Comparison of ENCODE assay signal across 22 cellular contexts in genomic region chr5:30105186-30105585, GRCh38.
DNase-seq lines count a peak whose midpoint lies in the region; ATAC-seq, FAIRE-seq and TF ChIP-seq lines count a peak whose summit lies in the region.
"Had no signal": no experiment of that assay in that cellular context is flagged by ENCODE, and none has a peak within 500 bp of the region (broad histone marks: within the 10 kb centered on the region; RNA-seq: fewer than 3 reads in every experiment).

No MANE protein-coding gene starts in this region.

- no peak overlapping the region for H3K27ac Mint-ChIP-seq in GM23338
- H3K27ac Mint-ChIP-seq in osteocyte (ENCODE audit: unreplicated experiment): peak overlapping the region; percentile 99
- H3K27ac Mint-ChIP-seq in activated naive CD8-positive, alpha-beta T cell treated with anti-CD3 and anti-CD28 coated beads, Interleukin-2, amount 50 U/mL, for 24 hours: no peak overlapping the region
- no peak overlapping the region for H3K27ac Mint-ChIP-seq in activated CD8-positive, alpha-beta memory T cell treated with anti-CD3 and anti-CD28 coated beads, Interleukin-2, amount 10 ng/mL, durations not matched to agents 7 days and 5 days
- H3K27ac Mint-ChIP-seq: B cell; CD4-positive, CD25-positive, alpha-beta regulatory T cell; CD8-positive, alpha-beta T cell; HFFc6 had no signal

- no peaks in the 10 kb centered on the region for H3K9me2 ChIP-seq in GM23338 (ENCODE audit: insufficient read depth)

- TF ChIP-seq EP300 in A549 (IDR thresholded peaks at IDR 0.05): no peak

- DNase-seq in A549 (ENCODE audit: low read depth in 1 of 2, low spot score in 1 of 2) (no peak), GM23338 (ENCODE audit: low spot score) (no peak), SK-N-MC (ENCODE audit: low read depth, low spot score) (no peak), osteocyte (ENCODE audit: extremely low spot score, unreplicated experiment) (no peak)
- no peak for DNase-seq in activated naive CD8-positive, alpha-beta T cell treated with anti-CD3 and anti-CD28 coated beads, Interleukin-2, amount 50 U/mL, for 24 hours
- no peak for DNase-seq in activated CD8-positive, alpha-beta memory T cell treated with anti-CD3 and anti-CD28 coated beads, Interleukin-2, amount 10 ng/mL, durations not matched to agents 7 days and 5 days
- DNase-seq: 8988T; Caco-2; CD4-positive, CD25-positive, alpha-beta regulatory T cell; CD8-positive, alpha-beta T cell; DMS153; DND-41; GOT3; HFFc6 had no signal

- H3F3A ChIP-seq in GM23338 (replicated peaks; ENCODE audit: low read depth): no peaks in the 10 kb centered on the region

- ATAC-seq in A549 (no peak), GM23338 (no peak), HG02798 (IDR thresholded peaks at IDR 0.05; ENCODE audit: poor library complexity, unreplicated experiment) (no peak)
- no peak for ATAC-seq in activated naive CD8-positive, alpha-beta T cell treated with anti-CD3 and anti-CD28 coated beads, Interleukin-2, amount 50 U/mL, for 24 hours
- no peak for ATAC-seq in activated CD8-positive, alpha-beta memory T cell treated with anti-CD3 and anti-CD28 coated beads, Interleukin-2, amount 10 ng/mL, durations not matched to agents 7 days and 5 days
- ATAC-seq: CD8-positive, alpha-beta T cell; GM12878 had no signal

- no peaks in the 10 kb centered on the region for H4K20me1 ChIP-seq in GM23338 (replicated peaks; ENCODE audit: insufficient read depth)
- H4K20me1 ChIP-seq: BLaER1 had no signal

- H3K27me3 ChIP-seq in GM23338 (ENCODE audit: insufficient read depth): no peaks in the 10 kb centered on the region
- H3K27me3 ChIP-seq: BLaER1 had no signal

- H3K4me3 Mint-ChIP-seq in GM23338 (no peak overlapping the region), osteocyte (ENCODE audit: unreplicated experiment) (no peak overlapping the region)
- no peak overlapping the region for H3K4me3 Mint-ChIP-seq in activated naive CD8-positive, alpha-beta T cell treated with anti-CD3 and anti-CD28 coated beads, Interleukin-2, amount 50 U/mL, for 24 hours
- H3K4me3 Mint-ChIP-seq in activated CD8-positive, alpha-beta memory T cell treated with anti-CD3 and anti-CD28 coated beads, Interleukin-2, amount 10 ng/mL, durations not matched to agents 7 days and 5 days: no peak overlapping the region
- H3K4me3 Mint-ChIP-seq: B cell; CD4-positive, CD25-positive, alpha-beta regulatory T cell; CD8-positive, alpha-beta T cell; HFFc6 had no signal

- no peak overlapping the region for H3K9ac ChIP-seq in SK-N-MC (ENCODE audit: insufficient read length)
- H3K9ac ChIP-seq: BLaER1 had no signal

- no peak for TF ChIP-seq POLR2A in A549 (IDR thresholded peaks at IDR 0.05; ENCODE audit: low read length)

- H3K4me2 ChIP-seq in A549 (no peak overlapping the region), GM23338 (no peak overlapping the region)
- H3K4me2 ChIP-seq: BLaER1 had no signal

- POLR2A ChIA-PET in A549 (lab: Yijun Ruan, JAX): no interaction called here

- peaks cover 23% of the 10 kb centered on the region for H3K4me1 ChIP-seq in A549
- peaks cover 6% of the 10 kb centered on the region for H3K4me1 ChIP-seq in GM23338 (ENCODE audit: insufficient read depth)
- H3K4me1 ChIP-seq: BLaER1, Caco-2 had no signal

- TF ChIP-seq CTCF in A549 (IDR thresholded peaks at IDR 0.05): no peak
- TF ChIP-seq CTCF in GM23338 (conservative IDR thresholded peaks at IDR 0.05; ENCODE audit: low read depth in 2 of 2): no peak
- TF ChIP-seq CTCF in osteocyte (IDR thresholded peaks at IDR 0.05): no peak

- H3K4me1 Mint-ChIP-seq in GM23338: peaks cover 6% of the 10 kb centered on the region
- peaks cover 59% of the 10 kb centered on the region for H3K4me1 Mint-ChIP-seq in osteocyte (ENCODE audit: unreplicated experiment)
- H3K4me1 Mint-ChIP-seq in activated naive CD8-positive, alpha-beta T cell treated with anti-CD3 and anti-CD28 coated beads, Interleukin-2, amount 50 U/mL, for 24 hours: no peaks in the 10 kb centered on the region
- no peaks in the 10 kb centered on the region for H3K4me1 Mint-ChIP-seq in activated CD8-positive, alpha-beta memory T cell treated with anti-CD3 and anti-CD28 coated beads, Interleukin-2, amount 10 ng/mL, durations not matched to agents 7 days and 5 days
- H3K4me1 Mint-ChIP-seq: B cell; CD4-positive, CD25-positive, alpha-beta regulatory T cell had no signal

- CTCF ChIA-PET in A549 (lab: Yijun Ruan, JAX): no interaction called here
- CTCF ChIA-PET in activated CD8-positive, alpha-beta memory T cell treated with anti-CD3 and anti-CD28 coated beads, Interleukin-2, amount 10 ng/mL, durations not matched to agents 7 days and 5 days (lab: Charles Lee): no interaction called here

- no peak for TF ChIP-seq RAD21 in A549 (conservative IDR thresholded peaks at IDR 0.05 in 1 of 2, IDR thresholded peaks at IDR 0.05 in 1 of 2)

- H2AFZ ChIP-seq in GM23338: peak overlapping the region; percentile 28; the same call in 1 of the 2 replicates

- H3K27ac ChIP-seq in A549 (no peak overlapping the region), GM23338 (ENCODE audit: low read depth) (no peak overlapping the region), SK-N-MC (peak overlapping the region; percentile 99)
- H3K27ac ChIP-seq: BLaER1, C4-2B had no signal

- H3K9me3 ChIP-seq in A549 (no peaks in the 10 kb centered on the region), SK-N-MC (ENCODE audit: low read depth, low read length) (no peaks in the 10 kb centered on the region)
- H3K9me3 ChIP-seq: BLaER1, Caco-2, HAP-1 had no signal

- H3K79me2 ChIP-seq in GM23338 (replicated peaks; ENCODE audit: insufficient read depth): no peaks in the 10 kb centered on the region

- H3K36me3 ChIP-seq in GM23338 (ENCODE audit: insufficient read depth) (no peaks in the 10 kb centered on the region), SK-N-MC (ENCODE audit: insufficient read depth, low read length) (no peaks in the 10 kb centered on the region)
- H3K36me3 ChIP-seq: BLaER1, HAP-1 had no signal

- H3K4me3 ChIP-seq in A549: no peak overlapping the region
- H3K4me3 ChIP-seq in GM23338: no peak overlapping the region
- peak overlapping the region; percentile 2 for H3K4me3 ChIP-seq in SK-N-MC
- H3K4me3 ChIP-seq: BLaER1, GM12878, HAP-1 had no signal

- no peak for FAIRE-seq in A549 (lab: Jason Lieb, UNC)
- FAIRE-seq: GM12878, GM19239, H54 had no signal

- H3K27me3 Mint-ChIP-seq in GM23338 (ENCODE audit: insufficient read depth, low read depth, poor library complexity): peaks cover 1% of the 10 kb centered on the region
- H3K27me3 Mint-ChIP-seq in osteocyte (ENCODE audit: unreplicated experiment): no peaks in the 10 kb centered on the region
- no peaks in the 10 kb centered on the region for H3K27me3 Mint-ChIP-seq in activated naive CD8-positive, alpha-beta T cell treated with anti-CD3 and anti-CD28 coated beads, Interleukin-2, amount 50 U/mL, for 24 hours
- H3K27me3 Mint-ChIP-seq in activated CD8-positive, alpha-beta memory T cell treated with anti-CD3 and anti-CD28 coated beads, Interleukin-2, amount 10 ng/mL, durations not matched to agents 7 days and 5 days: no peaks in the 10 kb centered on the region
- H3K27me3 Mint-ChIP-seq: B cell; CD4-positive, CD25-positive, alpha-beta regulatory T cell had no signal

- H3K36me3 Mint-ChIP-seq in GM23338 (ENCODE audit: low read depth): no peaks in the 10 kb centered on the region; the same call in 2 of the 3 replicates
- peaks cover 14% of the 10 kb centered on the region for H3K36me3 Mint-ChIP-seq in osteocyte (ENCODE audit: unreplicated experiment)
- H3K36me3 Mint-ChIP-seq in activated naive CD8-positive, alpha-beta T cell treated with anti-CD3 and anti-CD28 coated beads, Interleukin-2, amount 50 U/mL, for 24 hours (ENCODE audit: low read depth): no peaks in the 10 kb centered on the region
- H3K36me3 Mint-ChIP-seq in activated CD8-positive, alpha-beta memory T cell treated with anti-CD3 and anti-CD28 coated beads, Interleukin-2, amount 10 ng/mL, durations not matched to agents 7 days and 5 days: no peaks in the 10 kb centered on the region
- H3K36me3 Mint-ChIP-seq: CD4-positive, CD25-positive, alpha-beta regulatory T cell; CD8-positive, alpha-beta T cell had no signal

- no peaks in the 10 kb centered on the region for H3K9me3 Mint-ChIP-seq in GM23338
- H3K9me3 Mint-ChIP-seq in osteocyte (ENCODE audit: unreplicated experiment): peaks cover 13% of the 10 kb centered on the region
- H3K9me3 Mint-ChIP-seq in activated naive CD8-positive, alpha-beta T cell treated with anti-CD3 and anti-CD28 coated beads, Interleukin-2, amount 50 U/mL, for 24 hours: peaks cover 12% of the 10 kb centered on the region
- peaks cover 7% of the 10 kb centered on the region for H3K9me3 Mint-ChIP-seq in activated CD8-positive, alpha-beta memory T cell treated with anti-CD3 and anti-CD28 coated beads, Interleukin-2, amount 10 ng/mL, durations not matched to agents 7 days and 5 days (ENCODE audit: low read depth)

TF ChIP-seq in A549, 52 proteins besides CTCF, POLR2A, EP300 and RAD21:
- TF ChIP-seq JUN (IDR thresholded peaks at IDR 0.05) (no peak), ESRRA (IDR thresholded peaks at IDR 0.05; ENCODE audit: borderline replicate concordance, low read length) (no peak), MAFK (IDR thresholded peaks at IDR 0.05; ENCODE audit: partially characterized antibody) (peak; percentile 31)
TF ChIP-seq in A549: peak in this region for 1.

TF ChIP-seq in GM23338, 12 proteins besides CTCF, POLR2A, EP300 and RAD21 (continues in another document):
- TF ChIP-seq ZNF114 (CRISPR knock-in tag; IDR thresholded peaks at IDR 0.05) (no peak), EZH2 (IDR thresholded peaks at IDR 0.05; ENCODE audit: low read depth, unreplicated experiment) (no peak)
